ENCODE assay signal across 9 cellular contexts in genomic region chr11:22474621-22475020, GRCh38.
"Had no signal": no experiment of that assay in that cellular context is flagged by ENCODE, and none has a peak within 500 bp of the region (broad histone marks: within the 10 kb centered on the region; RNA-seq: fewer than 3 reads in every experiment).

No MANE protein-coding gene starts in this region.

- H3K9ac ChIP-seq: GM23248 had no signal

- H3K9me3 ChIP-seq: HAP-1 had no signal

- DNase-seq: GM23248, GOT3, H7, HFFc6, IMR-90 had no signal

- H2AFZ ChIP-seq: GM23248 had no signal

- H3K4me1 ChIP-seq: HAP-1 had no signal

- H3K4me3 Mint-ChIP-seq: HFFc6 had no signal

- H3K36me3 ChIP-seq: HAP-1 had no signal

- H3K4me3 ChIP-seq: GM23248, HAP-1, K562 had no signal

- FAIRE-seq: HTR-8/SVneo, K562 had no signal

- ATAC-seq: HCT116, K562 had no signal

- H3K27ac Mint-ChIP-seq: HFFc6 had no signal

- H3K27ac ChIP-seq: GM23248 had no signal
